In the genomic region with DNA sequence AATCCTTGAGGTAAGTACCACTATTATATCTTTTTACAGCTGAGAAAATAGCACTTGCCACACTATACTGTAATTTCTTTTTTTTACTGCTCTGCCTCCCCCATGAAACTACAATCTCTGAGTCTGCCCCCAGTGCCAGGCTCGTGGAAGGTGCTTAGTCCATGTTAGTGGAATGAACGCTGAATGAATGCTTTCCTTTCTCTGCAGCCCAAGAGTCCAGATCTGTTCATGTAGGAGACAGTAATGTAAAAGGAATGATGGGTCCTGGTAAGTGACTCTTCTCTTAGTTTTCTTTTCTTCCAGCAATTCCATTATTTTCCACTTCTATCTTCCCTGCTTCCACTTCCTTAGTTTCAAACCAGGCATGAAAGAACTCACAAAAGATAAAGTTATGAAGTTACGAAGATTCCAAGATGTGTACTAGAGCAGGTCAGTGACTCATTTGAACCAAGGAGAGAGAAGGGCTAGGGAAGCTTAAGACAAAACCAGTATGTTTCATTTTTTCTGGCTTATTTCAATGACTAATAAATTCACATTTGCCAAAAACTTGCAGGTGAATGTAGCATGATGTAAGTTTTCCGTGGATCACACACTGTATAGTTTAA, we compare ENCODE assay signal across 21 cellular contexts. TPM values are rescaled to one million over a fixed set of nuclear protein-coding genes. Genes with fewer than 3 reads are reported as not detected.
A peak's percentile ranks its signal among the peaks of the same experiment; 100 is the strongest.
DNase-seq lines count a peak whose midpoint lies in the region; ATAC-seq and TF ChIP-seq lines count a peak whose summit lies in the region.
"Had no signal": no experiment of that assay in that cellular context is flagged by ENCODE, and none has a peak within 500 bp of the region (broad histone marks: within the 10 kb centered on the region; RNA-seq: fewer than 3 reads in every experiment).

No MANE protein-coding gene starts in this region.

- H3K36me3 Mint-ChIP-seq in activated CD4-positive, alpha-beta T cell treated with anti-CD3 and anti-CD28 coated beads for 36 hours (ENCODE audit: low read depth) = no peaks in the 10 kb centered on the region
- H3K36me3 Mint-ChIP-seq in chondrocyte (ENCODE audit: low read depth) = no peaks in the 10 kb centered on the region
- no peaks in the 10 kb centered on the region for H3K36me3 Mint-ChIP-seq in mesothelial cell of epicardium
- H3K36me3 Mint-ChIP-seq: activated CD8-positive, alpha-beta memory T cell treated with anti-CD3 and anti-CD28 coated beads, Interleukin-2, amount 10 ng/mL, durations not matched to agents 7 days and 5 days; CD4-positive, CD25-positive, alpha-beta regulatory T cell had no signal

- H3K23ac ChIP-seq in mesenchymal stem cell (ENCODE audit: low read length in 2 of 2) = no peak overlapping the region

- peak overlapping the region; percentile 10; the same call in 1 of the 2 replicates for H3K4me3 ChIP-seq in PC-3 (ENCODE audit: low read length)
- no peak overlapping the region for H3K4me3 ChIP-seq in mesenchymal stem cell (ENCODE audit: insufficient read depth in 1 of 2, low read depth in 1 of 2, low read length in 2 of 2)
- H3K4me3 ChIP-seq: SJSA1, stomach had no signal

- H3K9me2 ChIP-seq in PC-3 (replicated peaks; ENCODE audit: low read length) = no peaks in the 10 kb centered on the region

- no peak overlapping the region for H3K4me3 Mint-ChIP-seq in activated CD4-positive, alpha-beta T cell treated with anti-CD3 and anti-CD28 coated beads for 36 hours
- H3K4me3 Mint-ChIP-seq in chondrocyte (ENCODE audit: unreplicated experiment) (no peak overlapping the region), mesothelial cell of epicardium (no peak overlapping the region)
- H3K4me3 Mint-ChIP-seq: activated CD8-positive, alpha-beta memory T cell treated with anti-CD3 and anti-CD28 coated beads, Interleukin-2, amount 10 ng/mL, durations not matched to agents 7 days and 5 days; CD4-positive, CD25-positive, alpha-beta regulatory T cell had no signal

- no peak for DNase-seq in activated CD4-positive, alpha-beta T cell treated with anti-CD3 and anti-CD28 coated beads for 36 hours
- no peak for DNase-seq in activated CD4-positive, alpha-beta T cell treated with anti-CD3 and anti-CD28 coated beads, Interleukin-2, amount 50 U/mL, for 4 hours
- peak; percentile 59 for DNase-seq in PC-3
- DNase-seq in chondrocyte (ENCODE audit: low spot score) = no peak
- DNase-seq in mesenchymal stem cell = peak; percentile 33
- DNase-seq in mesothelial cell of epicardium (ENCODE audit: low spot score in 2 of 2, unreplicated experiment in 2 of 2) = no peak
- no peak for DNase-seq in stimulated activated CD8-positive, alpha-beta memory T cell treated with anti-CD3 and anti-CD28 coated beads, Interleukin-4, amount 100 ng/mL, for 48 hours
- DNase-seq: activated CD4-positive, CD25-positive, alpha-beta regulatory T cell treated with anti-CD3 and anti-CD28 coated beads, Interleukin-2, amount 50 U/mL, for 72 hours; activated CD8-positive, alpha-beta memory T cell treated with anti-CD3 and anti-CD28 coated beads, Interleukin-2, amount 10 ng/mL, durations not matched to agents 7 days and 5 days; activated effector memory CD4-positive, alpha-beta T cell treated with anti-CD3 and anti-CD28 coated beads, Interleukin-2, amount 50 U/mL, for 16 hours; CD4-positive, CD25-positive, alpha-beta regulatory T cell; erythroblast; kidney; midbrain; NCI-H1930; NCI-H446 treated with DMSO at 0.1 percent for 48 hours; stomach; T1000 had no signal

- no peak overlapping the region for H2AK5ac ChIP-seq in mesenchymal stem cell (ENCODE audit: low read length, severe bottlenecking)

- H2BK12ac ChIP-seq in mesenchymal stem cell (ENCODE audit: low read length in 2 of 2) = no peak overlapping the region

- H3K36me3 ChIP-seq in PC-3 (ENCODE audit: low read depth, low read length) (no peaks in the 10 kb centered on the region), mesenchymal stem cell (ENCODE audit: control insufficient read depth in 1 of 2, insufficient read depth in 2 of 2, low read depth in 1 of 2, low read length in 2 of 2) (no peaks in the 10 kb centered on the region)
- H3K36me3 ChIP-seq: SJSA1 had no signal

- no peaks in the 10 kb centered on the region for H3K79me2 ChIP-seq in PC-3 (ENCODE audit: low read length)

- H3K4me2 ChIP-seq in PC-3 (ENCODE audit: low read length) (peak overlapping the region; percentile 32), mesenchymal stem cell (ENCODE audit: low read length, poor library complexity, severe bottlenecking) (peak overlapping the region; percentile 43)

- ATAC-seq in activated CD4-positive, alpha-beta T cell treated with anti-CD3 and anti-CD28 coated beads for 36 hours = peak; percentile 57
- ATAC-seq in PC-3 (peak; percentile 78), HG02642 (IDR thresholded peaks at IDR 0.05; ENCODE audit: poor library complexity, unreplicated experiment) (no peak)
- ATAC-seq: activated CD8-positive, alpha-beta memory T cell treated with anti-CD3 and anti-CD28 coated beads, Interleukin-2, amount 10 ng/mL, durations not matched to agents 7 days and 5 days had no signal

- no peak overlapping the region for H2BK15ac ChIP-seq in mesenchymal stem cell (ENCODE audit: low read depth, poor library complexity, severe bottlenecking)

- peaks cover 3% of the 10 kb centered on the region for H3K27me3 Mint-ChIP-seq in activated CD4-positive, alpha-beta T cell treated with anti-CD3 and anti-CD28 coated beads for 36 hours
- H3K27me3 Mint-ChIP-seq in chondrocyte (ENCODE audit: low read depth) (no peaks in the 10 kb centered on the region), mesothelial cell of epicardium (ENCODE audit: low read depth) (no peaks in the 10 kb centered on the region)

- H3K4me1 ChIP-seq in PC-3 (ENCODE audit: insufficient read depth, low read length) (peaks cover 11% of the 10 kb centered on the region; the same call in 1 of the 2 replicates), mesenchymal stem cell (ENCODE audit: control insufficient read depth, insufficient read depth, low read depth, low read length) (peaks cover 1% of the 10 kb centered on the region)
- H3K4me1 ChIP-seq: SJSA1, stomach had no signal

- no peaks in the 10 kb centered on the region for H3F3A ChIP-seq in PC-3 (ENCODE audit: low read length, unreplicated experiment)

- no peak overlapping the region for H4K91ac ChIP-seq in mesenchymal stem cell (ENCODE audit: low read length)

- CTCF ChIA-PET in activated CD4-positive, alpha-beta T cell treated with anti-CD3 and anti-CD28 coated beads for 36 hours (lab: Charles Lee) = interaction anchor here (1.0 kb wide), 1 partner anchor 12 kb away, joined by 6 read pairs; no protein-coding TSS in a partner anchor
- CTCF ChIA-PET in PC-3 (lab: Charles Lee) = interaction anchor here (1.5 kb wide), 1 partner anchor 12 kb away, joined by 6 read pairs; no protein-coding TSS in a partner anchor

- TF ChIP-seq CTCF in PC-3 (conservative IDR thresholded peaks at IDR 0.05; ENCODE audit: low read depth, low read length) (no peak), chondrocyte (IDR thresholded peaks at IDR 0.05) (no peak), mesothelial cell of epicardium (IDR thresholded peaks at IDR 0.05; ENCODE audit: unreplicated experiment) (no peak)

- H3K14ac ChIP-seq in mesenchymal stem cell (ENCODE audit: low read length in 2 of 2) = peak overlapping the region in 1 of 2 experiments; percentile 41

- no peak overlapping the region for H3K27ac Mint-ChIP-seq in activated CD4-positive, alpha-beta T cell treated with anti-CD3 and anti-CD28 coated beads for 36 hours
- H3K27ac Mint-ChIP-seq in chondrocyte (ENCODE audit: unreplicated experiment) (peak overlapping the region; percentile 54), mesothelial cell of epicardium (no peak overlapping the region)
- H3K27ac Mint-ChIP-seq: activated CD8-positive, alpha-beta memory T cell treated with anti-CD3 and anti-CD28 coated beads, Interleukin-2, amount 10 ng/mL, durations not matched to agents 7 days and 5 days; CD4-positive, CD25-positive, alpha-beta regulatory T cell had no signal

- no peak overlapping the region for H2BK120ac ChIP-seq in mesenchymal stem cell (ENCODE audit: low read depth, low read length)

- POLR2A ChIA-PET in activated CD4-positive, alpha-beta T cell treated with anti-CD3 and anti-CD28 coated beads for 36 hours (lab: Charles Lee) = no interaction called here
- POLR2A ChIA-PET in PC-3 (lab: Charles Lee; ENCODE audit: unreplicated experiment) = no interaction called here

- H2AFZ ChIP-seq in PC-3 (ENCODE audit: low read length) = peak overlapping the region; percentile 11
- H2AFZ ChIP-seq in mesenchymal stem cell (ENCODE audit: low read depth, low read length) = no peak overlapping the region

- no peak overlapping the region for H3K4ac ChIP-seq in mesenchymal stem cell (ENCODE audit: low read depth in 1 of 2, low read length in 2 of 2)

- H4K20me1 ChIP-seq in PC-3 (ENCODE audit: low read length) = no peaks in the 10 kb centered on the region

- no peaks in the 10 kb centered on the region for H3K9me3 ChIP-seq in PC-3 (ENCODE audit: low read length)
- H3K9me3 ChIP-seq in mesenchymal stem cell (ENCODE audit: control insufficient read depth, low read length) = no peaks in the 10 kb centered on the region
- H3K9me3 ChIP-seq: SJSA1, stomach had no signal

- no peak overlapping the region for H3K27ac ChIP-seq in PC-3 (ENCODE audit: low read length)
- no peak overlapping the region for H3K27ac ChIP-seq in mesenchymal stem cell (ENCODE audit: low read length, poor library complexity, severe bottlenecking)
- H3K27ac ChIP-seq: 22Rv1, SJSA1, stomach had no signal

- WGBS in mesenchymal stem cell = 83% methylated on average over 3 of the region's 4 CpGs

- intact Hi-C loops in activated CD4-positive, alpha-beta T cell treated with anti-CD3 and anti-CD28 coated beads for 36 hours (cut with DNase I, micrococcal nuclease) = no loop called here
- intact Hi-C loops in PC-3 (cut with micrococcal nuclease) = no loop called here

- no peak overlapping the region for H3K18ac ChIP-seq in mesenchymal stem cell (ENCODE audit: low read depth in 1 of 2, low read length in 2 of 2)

- no peaks in the 10 kb centered on the region for H3K27me3 ChIP-seq in PC-3 (ENCODE audit: low read length)
- no peaks in the 10 kb centered on the region for H3K27me3 ChIP-seq in mesenchymal stem cell (ENCODE audit: control insufficient read depth in 1 of 2, insufficient read depth in 1 of 2, low read length in 2 of 2)
- H3K27me3 ChIP-seq: SJSA1, stomach had no signal

- no TSS peak for BruUV-seq in PC-3 (replicated peaks; lab: Mats Ljungman, UMichigan)

- no peaks in the 10 kb centered on the region for H3K79me1 ChIP-seq in mesenchymal stem cell (replicated peaks; ENCODE audit: low read length, poor library complexity, severe bottlenecking)

- no peak overlapping the region for H4K8ac ChIP-seq in mesenchymal stem cell (ENCODE audit: low read length)

- H3K4me1 Mint-ChIP-seq in activated CD4-positive, alpha-beta T cell treated with anti-CD3 and anti-CD28 coated beads for 36 hours = peaks cover 4% of the 10 kb centered on the region
- H3K4me1 Mint-ChIP-seq in chondrocyte (ENCODE audit: low read depth) (peaks cover 10% of the 10 kb centered on the region), mesothelial cell of epicardium (peaks cover under 1% of the 10 kb centered on the region)
- H3K4me1 Mint-ChIP-seq: activated CD8-positive, alpha-beta memory T cell treated with anti-CD3 and anti-CD28 coated beads, Interleukin-2, amount 10 ng/mL, durations not matched to agents 7 days and 5 days; CD4-positive, CD25-positive, alpha-beta regulatory T cell had no signal

- no peak overlapping the region for H3K9ac ChIP-seq in PC-3 (ENCODE audit: low read length)
- H3K9ac ChIP-seq in mesenchymal stem cell (ENCODE audit: low read length) = no peak overlapping the region

- H2BK5ac ChIP-seq in mesenchymal stem cell (ENCODE audit: low read depth, low read length, poor library complexity, severe bottlenecking) = no peak overlapping the region

- H3K9me3 Mint-ChIP-seq in activated CD4-positive, alpha-beta T cell treated with anti-CD3 and anti-CD28 coated beads for 36 hours (ENCODE audit: low read depth) = no peaks in the 10 kb centered on the region
- H3K9me3 Mint-ChIP-seq in chondrocyte (ENCODE audit: low read depth) (no peaks in the 10 kb centered on the region), mesothelial cell of epicardium (peaks cover 3% of the 10 kb centered on the region)
- H3K9me3 Mint-ChIP-seq: CD4-positive, CD25-positive, alpha-beta regulatory T cell had no signal

RNA-seq across cellular contexts. Expression of a gene that starts 46.0 kb away (rescaled TPM):
- total RNA-seq in activated CD4-positive, alpha-beta T cell treated with anti-CD3 and anti-CD28 coated beads for 36 hours = under 1 TPM; 0.09 to 0.39 TPM
- 0.04 and 0.06 TPM in 2 replicates for total RNA-seq in PC-3 (2014; rRNA removed)
- total RNA-seq in chondrocyte = 0.28 to 0.87 TPM (median 0.51 TPM) in 3 replicates
- polyA plus RNA-seq in mesenchymal stem cell (2013, experiment 1 of 2) = 0.32 TPM
- 0.44 TPM for polyA plus RNA-seq in mesenchymal stem cell (2013, experiment 2 of 2)
- 0.68 to 1.1 TPM (median 0.83 TPM) in 3 replicates for total RNA-seq in mesothelial cell of epicardium
- total RNA-seq: CD4-positive, CD25-positive, alpha-beta regulatory T cell; SJSA1 had no signal

RNA-seq across cellular contexts. Expression of a gene that starts 59.9 kb away (rescaled TPM):
- 1 to 10 TPM; 6.6 to 7.9 TPM for total RNA-seq in activated CD4-positive, alpha-beta T cell treated with anti-CD3 and anti-CD28 coated beads for 36 hours
- total RNA-seq in PC-3 (2014; rRNA removed) = 9.6 and 24.4 TPM in 2 replicates
- total RNA-seq in chondrocyte = 9.5 to 20.0 TPM (median 9.8 TPM) in 3 replicates
- polyA plus RNA-seq in mesenchymal stem cell (2013, experiment 1 of 2) = 37.1 TPM
- 38.3 TPM for polyA plus RNA-seq in mesenchymal stem cell (2013, experiment 2 of 2)
- total RNA-seq in mesothelial cell of epicardium = 8.0 to 9.2 TPM (median 8.6 TPM) in 3 replicates

RNA-seq across cellular contexts. Expression of a gene that starts 59.9 kb away (rescaled TPM):
- total RNA-seq in activated CD4-positive, alpha-beta T cell treated with anti-CD3 and anti-CD28 coated beads for 36 hours = 10 to 100 TPM; 14.0 to 20.3 TPM
- total RNA-seq in PC-3 (2014; rRNA removed) (16.6 and 17.5 TPM in 2 replicates), chondrocyte (13.6 to 21.8 TPM (median 18.2 TPM) in 3 replicates), mesothelial cell of epicardium (32.4 to 33.7 TPM (median 32.9 TPM) in 3 replicates)
- 9.4 TPM for polyA plus RNA-seq in mesenchymal stem cell (2013, experiment 1 of 2)
- polyA plus RNA-seq in mesenchymal stem cell (2013, experiment 2 of 2) = 9.5 TPM

Comparison
In these comparisons a context has a peak if more than half of its experiments do, and no peak if none do; other contexts are left out.
1. DNase-seq: peak in PC-3 (single experiment) and mesenchymal stem cell (single experiment); none in activated CD4-positive, alpha-beta T cell treated with anti-CD3 and anti-CD28 coated beads for 36 hours (single experiment), activated CD4-positive, alpha-beta T cell treated with anti-CD3 and anti-CD28 coated beads, Interleukin-2, amount 50 U/mL, for 4 hours (0 of 2), chondrocyte (single experiment), mesothelial cell of epicardium (0 of 2) and stimulated activated CD8-positive, alpha-beta memory T cell treated with anti-CD3 and anti-CD28 coated beads, Interleukin-4, amount 100 ng/mL, for 48 hours (single experiment).